ENCODE assay signal across 20 cellular contexts in genomic region chr6:27500177-27500576, GRCh38.
"Had no signal": no experiment of that assay in that cellular context is flagged by ENCODE, and none has a peak within 500 bp of the region (broad histone marks: within the 10 kb centered on the region; RNA-seq: fewer than 3 reads in every experiment).

No MANE protein-coding gene starts in this region.

- H3K27me3 ChIP-seq: ascending aorta had no signal

- H3K36me3 Mint-ChIP-seq: mesothelial cell of epicardium had no signal

- H3K4me3 Mint-ChIP-seq: activated naive CD4-positive, alpha-beta T cell treated with anti-CD3 and anti-CD28 coated beads for 36 hours; activated T-cell treated with anti-CD3 and anti-CD28 coated beads, Interleukin-2, amount 50 U/mL, for 4 hours; mesothelial cell of epicardium; T-cell had no signal

- H3K27ac Mint-ChIP-seq: activated naive CD4-positive, alpha-beta T cell treated with anti-CD3 and anti-CD28 coated beads for 36 hours; mesothelial cell of epicardium; T-cell had no signal

- H3K9me3 ChIP-seq: ascending aorta, gastrocnemius medialis, lower lobe of right lung, thyroid gland had no signal

- DNase-seq: activated CD4-positive, alpha-beta T cell treated with anti-CD3 and anti-CD28 coated beads, Interleukin-2, amount 50 U/mL, for 1 hour; activated CD8-positive, alpha-beta memory T cell treated with anti-CD3 and anti-CD28 coated beads, Interleukin-2, amount 50 U/mL, for 4 hours; activated naive CD4-positive, alpha-beta T cell treated with anti-CD3 and anti-CD28 coated beads for 36 hours; activated T-cell treated with anti-CD3 and anti-CD28 coated beads, Interleukin-2, amount 50 U/mL, for 4 hours; cerebellar nuclear complex; cortex of kidney; effector CD4-positive, alpha-beta T cell; gastrocnemius medialis; head of caudate nucleus; lower lobe of right lung; stimulated activated CD4-positive, alpha-beta T cell treated with anti-CD3 and anti-CD28 coated beads, Interleukin-12 subunit alpha, Interleukin-12 subunit beta, amount 100 ng/mL, for 4 hours; stimulated activated CD4-positive, alpha-beta T cell treated with anti-CD3 and anti-CD28 coated beads, Interleukin-2, amount 100 ng/mL, for 24 hours; stimulated activated naive CD4-positive, alpha-beta T cell treated with Interleukin-2 at 50 U/mL for 16 hours; T-cell; T-helper 9 cell; thyroid gland had no signal

- ATAC-seq: activated CD4-positive, CD25-positive, alpha-beta regulatory T cell treated with anti-CD3 and anti-CD28 coated beads, Interleukin-2, amount 50 U/mL, for 24 hours; activated T-cell treated with anti-CD3 and anti-CD28 coated beads, Interleukin-2, amount 50 U/mL, for 4 hours; esophagus mucosa; gastrocnemius medialis; lower lobe of right lung; T-cell had no signal

- H3K9me3 Mint-ChIP-seq: activated naive CD4-positive, alpha-beta T cell treated with anti-CD3 and anti-CD28 coated beads for 36 hours; activated T-cell treated with anti-CD3 and anti-CD28 coated beads, Interleukin-2, amount 50 U/mL, for 4 hours; mesothelial cell of epicardium; T-cell had no signal

- H3K4me1 ChIP-seq: ascending aorta had no signal

- H3K36me3 ChIP-seq: ascending aorta, gastrocnemius medialis, lower lobe of right lung, thyroid gland had no signal

- H3K4me3 ChIP-seq: ascending aorta, gastrocnemius medialis, lower lobe of right lung, thyroid gland had no signal

- H3K27ac ChIP-seq: ascending aorta, gastrocnemius medialis, lower lobe of right lung, thyroid gland had no signal
